13 cellular contexts compared by ENCODE assay signal in genomic region chr20:35724321-35725230, GRCh38. TPM values are rescaled to one million over a fixed set of nuclear protein-coding genes. Genes with fewer than 3 reads are reported as not detected.
DNase-seq lines count a peak whose midpoint lies in the region; ATAC-seq and TF ChIP-seq lines count a peak whose summit lies in the region.
"Had no signal": no experiment of that assay in that cellular context is flagged by ENCODE, and none has a peak within 500 bp of the region (broad histone marks: within the 10 kb centered on the region; RNA-seq: fewer than 3 reads in every experiment).

No MANE protein-coding gene starts in this region.

- no peaks in the 10 kb centered on the region for H3K9me3 Mint-ChIP-seq in CD4-positive, alpha-beta memory T cell
- peaks cover 0 to 2% (median 0%) of the 10 kb centered on the region in 7 donors for H3K9me3 Mint-ChIP-seq in CD14-positive monocyte
- H3K9me3 Mint-ChIP-seq: activated T-helper 2 cell treated with anti-CD3 and anti-CD28 coated beads, Interferon-gamma antibody, Interleukin-2, Interleukin-4, amounts not matched to agents 10 μg/mL and 5 μg/mL and 100 μg/mL, durations not matched to agents 14 hours and 24 hours and 36 hours had no signal

- POLR2A ChIA-PET in CD4-positive, alpha-beta memory T cell (lab: Charles Lee; ENCODE audit: partially characterized antibody) = interaction anchor here (0.6 to 2.5 kb wide), 4 partner anchors 8 to 18 kb away, joined by 3 to 10 read pairs (median 3); partner anchors contain the start of gene RBM39

- H3K27ac Mint-ChIP-seq in CD4-positive, alpha-beta memory T cell = peak overlapping the region in 5 of 7 donors; percentile 24 to 71 (median 64)
- H3K27ac Mint-ChIP-seq in T-helper 17 cell (peak overlapping the region; percentile 61), CD14-positive monocyte (no peak overlapping the region)
- H3K27ac Mint-ChIP-seq: activated T-helper 2 cell treated with anti-CD3 and anti-CD28 coated beads, Interferon-gamma antibody, Interleukin-2, Interleukin-4, amounts not matched to agents 10 μg/mL and 5 μg/mL and 100 μg/mL, durations not matched to agents 14 hours and 24 hours and 36 hours had no signal

- H3K4me3 ChIP-seq in CD4-positive, alpha-beta memory T cell (ENCODE audit: low read length in 2 of 2) = no peak overlapping the region
- H3K4me3 ChIP-seq: body of pancreas, skin epidermis had no signal

- DNase-seq in CD4-positive, alpha-beta memory T cell = no peak
- no peak for DNase-seq in T-helper 17 cell
- DNase-seq in CD14-positive monocyte (ENCODE audit: low spot score) = no peak
- DNase-seq in DMS53 treated with DMSO at 0.1 percent for 48 hours (lab: John Stamatoyannopoulos, UW; ENCODE audit: unreplicated experiment) = no peak
- DNase-seq: body of pancreas; DND-41; effector CD4-positive, alpha-beta T cell; foreskin keratinocyte; NCI-H2029; NCI-H748 treated with DMSO at 0.1 percent for 48 hours; substantia nigra had no signal

- H3K27ac ChIP-seq in CD4-positive, alpha-beta memory T cell (ENCODE audit: low read depth, low read length) = no peak overlapping the region
- H3K27ac ChIP-seq: body of pancreas, foreskin keratinocyte, skin epidermis had no signal

- no peak for ATAC-seq in T-helper 17 cell
- ATAC-seq: body of pancreas, foreskin keratinocyte had no signal

- peak overlapping the region in 2 of 8 donors; percentile 31 to 39 for H3K4me3 Mint-ChIP-seq in CD4-positive, alpha-beta memory T cell
- H3K4me3 Mint-ChIP-seq in T-helper 17 cell (peak overlapping the region; percentile 36), CD14-positive monocyte (no peak overlapping the region)

- peaks cover 21 to 59% (median 41%) of the 10 kb centered on the region in 4 donors for H3K4me1 Mint-ChIP-seq in CD4-positive, alpha-beta memory T cell
- H3K4me1 Mint-ChIP-seq in T-helper 17 cell (peaks cover 32% of the 10 kb centered on the region), CD14-positive monocyte (no peaks in the 10 kb centered on the region)

- no peak for TF ChIP-seq CTCF in CD14-positive monocyte (IDR thresholded peaks at IDR 0.05)

- H3K36me3 ChIP-seq in CD4-positive, alpha-beta memory T cell (ENCODE audit: insufficient read depth, low read length) = peaks cover 86% of the 10 kb centered on the region

- H3K27me3 Mint-ChIP-seq in CD4-positive, alpha-beta memory T cell = no peaks in the 10 kb centered on the region
- no peaks in the 10 kb centered on the region for H3K27me3 Mint-ChIP-seq in T-helper 17 cell
- peaks cover 0 to 5% (median 0%) of the 10 kb centered on the region in 3 donors for H3K27me3 Mint-ChIP-seq in CD14-positive monocyte (ENCODE audit: low read depth in 3 of 3)

- no peaks in the 10 kb centered on the region for H3K27me3 ChIP-seq in CD4-positive, alpha-beta memory T cell (ENCODE audit: insufficient read depth, low read length)
- H3K27me3 ChIP-seq: body of pancreas, foreskin keratinocyte had no signal

- peaks cover 52 to 77% of the 10 kb centered on the region in 2 donors for H3K36me3 Mint-ChIP-seq in CD4-positive, alpha-beta memory T cell
- H3K36me3 Mint-ChIP-seq in T-helper 17 cell (ENCODE audit: low read depth) (peaks cover 3% of the 10 kb centered on the region), CD14-positive monocyte (peaks cover 78 to 96% of the 10 kb centered on the region in 2 donors)

- CTCF ChIA-PET in CD4-positive, alpha-beta memory T cell (lab: Charles Lee; ENCODE audit: partially characterized antibody) = interaction anchor here (0.7 kb wide), 1 partner anchor 629 kb away, joined by 3 read pairs; no protein-coding TSS in a partner anchor

- intact Hi-C loops in CD4-positive, alpha-beta memory T cell (cut with micrococcal nuclease) = loop anchor here (10.0 kb wide), 1 partner anchor 50 kb away; the partner anchor contains the start of gene PHF20
- intact Hi-C loops in CD14-positive monocyte (cut with micrococcal nuclease) = no loop called here

- H3K4me1 ChIP-seq in CD4-positive, alpha-beta memory T cell (ENCODE audit: insufficient read depth, low read length) = peaks cover 40% of the 10 kb centered on the region
- H3K4me1 ChIP-seq: foreskin keratinocyte had no signal

- no peaks in the 10 kb centered on the region for H3K9me3 ChIP-seq in CD4-positive, alpha-beta memory T cell (ENCODE audit: control insufficient read depth in 1 of 2, low read length in 2 of 2)
- H3K9me3 ChIP-seq in T-helper 17 cell (ENCODE audit: control insufficient read depth, low read length, poor library complexity, severe bottlenecking) = no peaks in the 10 kb centered on the region
- H3K9me3 ChIP-seq: body of pancreas had no signal

RNA-seq across cellular contexts. Expression of gene RBM39, which starts 17.5 kb away (rescaled TPM):
- 100 to 1,000 TPM; 631 to 665 TPM for total RNA-seq in CD4-positive, alpha-beta memory T cell
- 100 to 1,000 TPM in 1 of 2 donors, 10 to 100 TPM in 1; 76.7 to 153 TPM for polyA plus RNA-seq in CD4-positive, alpha-beta memory T cell
- 1,000 to 10,000 TPM; 1,047 to 1,109 TPM for total RNA-seq in T-helper 17 cell
- 10 to 100 TPM; 89.5 to 98.0 TPM for polyA plus RNA-seq in CD14-positive monocyte

RNA-seq across cellular contexts. Expression of gene ROMO1, which starts 25.4 kb away (rescaled TPM):
- total RNA-seq in CD4-positive, alpha-beta memory T cell = 10 to 100 TPM; 38.4 to 43.8 TPM
- polyA plus RNA-seq in CD4-positive, alpha-beta memory T cell = 100 to 1,000 TPM; 273 to 335 TPM
- 10 to 100 TPM; 35.1 to 37.6 TPM for total RNA-seq in T-helper 17 cell
- polyA plus RNA-seq in CD14-positive monocyte = 100 to 1,000 TPM; 352 to 448 TPM

RNA-seq across cellular contexts. Expression of gene NFS1, which starts 25.4 kb away (rescaled TPM):
- 10 to 100 TPM; 30.3 to 33.6 TPM for total RNA-seq in CD4-positive, alpha-beta memory T cell
- 10 to 100 TPM in 1 of 2 donors, 1 to 10 TPM in 1; 6.3 to 28.3 TPM for polyA plus RNA-seq in CD4-positive, alpha-beta memory T cell
- total RNA-seq in T-helper 17 cell = 10 to 100 TPM; 16.8 to 19.4 TPM
- polyA plus RNA-seq in CD14-positive monocyte = 10 to 100 TPM; 18.1 to 19.2 TPM

RNA-seq across cellular contexts. Expression of gene PHF20, which starts 47.2 kb away (rescaled TPM):
- total RNA-seq in CD4-positive, alpha-beta memory T cell = 10 to 100 TPM; 72.9 to 82.3 TPM
- 100 to 1,000 TPM; 106 to 126 TPM for polyA plus RNA-seq in CD4-positive, alpha-beta memory T cell
- total RNA-seq in T-helper 17 cell = 100 to 1,000 TPM; 121 to 129 TPM
- polyA plus RNA-seq in CD14-positive monocyte = 10 to 100 TPM; 73.6 to 78.2 TPM

RNA-seq across cellular contexts. Expression of gene CPNE1, which starts 59.9 kb away (rescaled TPM):
- total RNA-seq in CD4-positive, alpha-beta memory T cell = 100 to 1,000 TPM; 316 to 353 TPM
- 100 to 1,000 TPM; 305 to 343 TPM for polyA plus RNA-seq in CD4-positive, alpha-beta memory T cell
- 100 to 1,000 TPM; 215 to 250 TPM for total RNA-seq in T-helper 17 cell
- 100 to 1,000 TPM; 167 to 210 TPM for polyA plus RNA-seq in CD14-positive monocyte

Comparison
In these comparisons a context has a peak if more than half of its experiments do, and no peak if none do; other contexts are left out.
1. H3K27ac Mint-ChIP-seq: peak in CD4-positive, alpha-beta memory T cell (5 of 7) and T-helper 17 cell (single experiment); none in CD14-positive monocyte (0 of 7).